ENCODE assay signal across 1 cellular context in the genomic region with DNA sequence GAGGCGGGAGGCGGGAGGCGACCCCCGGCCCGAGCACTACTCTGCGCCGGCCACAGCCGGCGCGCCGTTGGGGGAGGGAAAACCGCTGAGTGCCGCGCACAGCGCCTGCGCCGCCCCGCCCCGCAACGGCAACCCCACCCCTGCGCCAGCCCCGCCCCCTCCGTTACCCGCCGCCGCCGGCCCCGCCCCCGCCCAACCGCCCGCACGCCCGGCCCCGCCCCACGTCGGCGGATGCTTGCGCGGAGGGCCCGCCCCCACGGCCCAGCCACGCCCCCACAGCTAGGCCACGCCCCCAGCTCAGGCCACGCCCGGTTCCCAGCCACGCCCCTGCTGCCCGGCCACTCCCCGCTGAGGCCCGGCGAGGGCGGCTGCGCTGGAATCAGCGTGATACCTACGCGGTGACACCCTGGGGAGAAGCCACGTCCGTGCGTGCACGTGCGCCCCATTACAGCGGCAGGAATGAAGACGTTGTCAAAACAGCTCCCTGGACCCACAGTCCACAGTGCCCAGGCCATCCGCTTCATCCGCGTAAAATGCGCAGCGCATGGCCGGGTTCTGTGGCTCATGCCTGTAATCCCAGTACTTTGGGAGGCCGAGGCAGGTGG.
A peak's percentile ranks its signal among the peaks of the same experiment; 100 is the strongest.
TF ChIP-seq lines count a peak whose summit lies in the region.

A gene (minus strand): TSS at position 91 of the 605 bp plus-strand sequence. CDS start 152 bp downstream, outside the sequence.

TF ChIP-seq in K562, 482 proteins besides CTCF, POLR2A, EP300 and RAD21 (continued from another document and continues in another):
- TF ChIP-seq, protein P1, sequence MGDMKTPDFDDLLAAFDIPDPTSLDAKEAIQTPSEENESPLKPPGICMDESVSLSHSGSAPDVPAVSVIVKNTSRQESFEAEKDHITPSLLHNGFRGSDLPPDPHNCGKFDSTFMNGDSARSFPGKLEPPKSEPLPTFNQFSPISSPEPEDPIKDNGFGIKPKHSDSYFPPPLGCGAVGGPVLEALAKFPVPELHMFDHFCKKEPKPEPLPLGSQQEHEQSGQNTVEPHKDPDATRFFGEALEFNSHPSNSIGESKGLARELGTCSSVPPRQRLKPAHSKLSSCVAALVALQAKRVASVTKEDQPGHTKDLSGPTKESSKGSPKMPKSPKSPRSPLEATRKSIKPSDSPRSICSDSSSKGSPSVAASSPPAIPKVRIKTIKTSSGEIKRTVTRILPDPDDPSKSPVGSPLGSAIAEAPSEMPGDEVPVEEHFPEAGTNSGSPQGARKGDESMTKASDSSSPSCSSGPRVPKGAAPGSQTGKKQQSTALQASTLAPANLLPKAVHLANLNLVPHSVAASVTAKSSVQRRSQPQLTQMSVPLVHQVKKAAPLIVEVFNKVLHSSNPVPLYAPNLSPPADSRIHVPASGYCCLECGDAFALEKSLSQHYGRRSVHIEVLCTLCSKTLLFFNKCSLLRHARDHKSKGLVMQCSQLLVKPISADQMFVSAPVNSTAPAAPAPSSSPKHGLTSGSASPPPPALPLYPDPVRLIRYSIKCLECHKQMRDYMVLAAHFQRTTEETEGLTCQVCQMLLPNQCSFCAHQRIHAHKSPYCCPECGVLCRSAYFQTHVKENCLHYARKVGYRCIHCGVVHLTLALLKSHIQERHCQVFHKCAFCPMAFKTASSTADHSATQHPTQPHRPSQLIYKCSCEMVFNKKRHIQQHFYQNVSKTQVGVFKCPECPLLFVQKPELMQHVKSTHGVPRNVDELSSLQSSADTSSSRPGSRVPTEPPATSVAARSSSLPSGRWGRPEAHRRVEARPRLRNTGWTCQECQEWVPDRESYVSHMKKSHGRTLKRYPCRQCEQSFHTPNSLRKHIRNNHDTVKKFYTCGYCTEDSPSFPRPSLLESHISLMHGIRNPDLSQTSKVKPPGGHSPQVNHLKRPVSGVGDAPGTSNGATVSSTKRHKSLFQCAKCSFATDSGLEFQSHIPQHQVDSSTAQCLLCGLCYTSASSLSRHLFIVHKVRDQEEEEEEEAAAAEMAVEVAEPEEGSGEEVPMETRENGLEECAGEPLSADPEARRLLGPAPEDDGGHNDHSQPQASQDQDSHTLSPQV (IDR thresholded peaks at IDR 0.05): peak; percentile 92
- TF ChIP-seq TEAD4 (IDR thresholded peaks at IDR 0.05; ENCODE audit: low read length) (0 out of 2 replicates have a peak, but pooled peaks have one; percentile 25), TEAD4 (CRISPR knock-in tag; IDR thresholded peaks at IDR 0.05; ENCODE audit: borderline replicate concordance) (no peak), TAF1 (IDR thresholded peaks at IDR 0.05; ENCODE audit: control insufficient read depth, extremely low read depth, insufficient read depth, low read length, severe bottlenecking) (peak; percentile 48), KLF10 (CRISPR knock-in tag; IDR thresholded peaks at IDR 0.05) (no peak), NRF1 (conservative IDR thresholded peaks at IDR 0.05 in 1 of 2, IDR thresholded peaks at IDR 0.05 in 1 of 2) (peak; percentile 89 to 91), ZNF324 (CRISPR knock-in tag; IDR thresholded peaks at IDR 0.05) (no peak), CREBBP (IDR thresholded peaks at IDR 0.05; ENCODE audit: low read depth, low read length) (no peak), U2AF2 (optimal IDR thresholded peaks at IDR 0.05; ENCODE audit: low read depth, low read length) (no peak), IRF2 (CRISPR knock-in tag; IDR thresholded peaks at IDR 0.05) (no peak), IFI16 (CRISPR knock-in tag; IDR thresholded peaks at IDR 0.05) (no peak), ERF (CRISPR knock-in tag; IDR thresholded peaks at IDR 0.05) (peak; percentile 87), ZNF212 (CRISPR knock-in tag; IDR thresholded peaks at IDR 0.05) (no peak), HDGF (IDR thresholded peaks at IDR 0.05) (no peak), SREBF1 (IDR thresholded peaks at IDR 0.05; ENCODE audit: borderline replicate concordance, low read depth, low read length) (no peak), STAG1 (CRISPR knock-in tag; IDR thresholded peaks at IDR 0.05; ENCODE audit: borderline replicate concordance) (no peak), NR2F6 (CRISPR knock-in tag; IDR thresholded peaks at IDR 0.05) (no peak), BCOR (IDR thresholded peaks at IDR 0.05) (peak; percentile 56; the same call in 1 of the 2 replicates), ILF3 (IDR thresholded peaks at IDR 0.05; ENCODE audit: borderline replicate concordance) (no peak), RFX7 (CRISPR knock-in tag; IDR thresholded peaks at IDR 0.05) (no peak), CBX8 (IDR thresholded peaks at IDR 0.05; ENCODE audit: borderline replicate concordance, extremely low read depth, low read depth, low read length, poor library complexity, severe bottlenecking) (no peak), ATF7 (IDR thresholded peaks at IDR 0.05) (peak; percentile 76), MCM5 (IDR thresholded peaks at IDR 0.05; ENCODE audit: low read depth) (no peak), GATAD2B (IDR thresholded peaks at IDR 0.05; ENCODE audit: borderline replicate concordance) (no peak), SREBF2 (CRISPR knock-in tag; IDR thresholded peaks at IDR 0.05) (no peak), RNF2 (IDR thresholded peaks at IDR 0.05) (peak; percentile 88), RAD51 (IDR thresholded peaks at IDR 0.05; ENCODE audit: borderline replicate concordance, low read depth) (0 out of 2 replicates have a peak, but pooled peaks have one; percentile 16), HLTF (IDR thresholded peaks at IDR 0.05) (no peak), ELF1 (tag; IDR thresholded peaks at IDR 0.05) (no peak), RBM22 (IDR thresholded peaks at IDR 0.05; ENCODE audit: low read depth, low read length, poor library complexity, severe bottlenecking) (no peak)
- TF ChIP-seq, protein P2, sequence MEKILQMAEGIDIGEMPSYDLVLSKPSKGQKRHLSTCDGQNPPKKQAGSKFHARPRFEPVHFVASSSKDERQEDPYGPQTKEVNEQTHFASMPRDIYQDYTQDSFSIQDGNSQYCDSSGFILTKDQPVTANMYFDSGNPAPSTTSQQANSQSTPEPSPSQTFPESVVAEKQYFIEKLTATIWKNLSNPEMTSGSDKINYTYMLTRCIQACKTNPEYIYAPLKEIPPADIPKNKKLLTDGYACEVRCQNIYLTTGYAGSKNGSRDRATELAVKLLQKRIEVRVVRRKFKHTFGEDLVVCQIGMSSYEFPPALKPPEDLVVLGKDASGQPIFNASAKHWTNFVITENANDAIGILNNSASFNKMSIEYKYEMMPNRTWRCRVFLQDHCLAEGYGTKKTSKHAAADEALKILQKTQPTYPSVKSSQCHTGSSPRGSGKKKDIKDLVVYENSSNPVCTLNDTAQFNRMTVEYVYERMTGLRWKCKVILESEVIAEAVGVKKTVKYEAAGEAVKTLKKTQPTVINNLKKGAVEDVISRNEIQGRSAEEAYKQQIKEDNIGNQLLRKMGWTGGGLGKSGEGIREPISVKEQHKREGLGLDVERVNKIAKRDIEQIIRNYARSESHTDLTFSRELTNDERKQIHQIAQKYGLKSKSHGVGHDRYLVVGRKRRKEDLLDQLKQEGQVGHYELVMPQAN (IDR thresholded peaks at IDR 0.05; ENCODE audit: borderline replicate concordance): peak; percentile 85; the same call in 1 of the 2 replicates
- TF ChIP-seq, protein P3, sequence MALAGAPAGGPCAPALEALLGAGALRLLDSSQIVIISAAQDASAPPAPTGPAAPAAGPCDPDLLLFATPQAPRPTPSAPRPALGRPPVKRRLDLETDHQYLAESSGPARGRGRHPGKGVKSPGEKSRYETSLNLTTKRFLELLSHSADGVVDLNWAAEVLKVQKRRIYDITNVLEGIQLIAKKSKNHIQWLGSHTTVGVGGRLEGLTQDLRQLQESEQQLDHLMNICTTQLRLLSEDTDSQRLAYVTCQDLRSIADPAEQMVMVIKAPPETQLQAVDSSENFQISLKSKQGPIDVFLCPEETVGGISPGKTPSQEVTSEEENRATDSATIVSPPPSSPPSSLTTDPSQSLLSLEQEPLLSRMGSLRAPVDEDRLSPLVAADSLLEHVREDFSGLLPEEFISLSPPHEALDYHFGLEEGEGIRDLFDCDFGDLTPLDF (CRISPR knock-in tag; IDR thresholded peaks at IDR 0.05): peak; percentile 69; the same call in 1 of the 2 replicates
- TF ChIP-seq, protein P4, sequence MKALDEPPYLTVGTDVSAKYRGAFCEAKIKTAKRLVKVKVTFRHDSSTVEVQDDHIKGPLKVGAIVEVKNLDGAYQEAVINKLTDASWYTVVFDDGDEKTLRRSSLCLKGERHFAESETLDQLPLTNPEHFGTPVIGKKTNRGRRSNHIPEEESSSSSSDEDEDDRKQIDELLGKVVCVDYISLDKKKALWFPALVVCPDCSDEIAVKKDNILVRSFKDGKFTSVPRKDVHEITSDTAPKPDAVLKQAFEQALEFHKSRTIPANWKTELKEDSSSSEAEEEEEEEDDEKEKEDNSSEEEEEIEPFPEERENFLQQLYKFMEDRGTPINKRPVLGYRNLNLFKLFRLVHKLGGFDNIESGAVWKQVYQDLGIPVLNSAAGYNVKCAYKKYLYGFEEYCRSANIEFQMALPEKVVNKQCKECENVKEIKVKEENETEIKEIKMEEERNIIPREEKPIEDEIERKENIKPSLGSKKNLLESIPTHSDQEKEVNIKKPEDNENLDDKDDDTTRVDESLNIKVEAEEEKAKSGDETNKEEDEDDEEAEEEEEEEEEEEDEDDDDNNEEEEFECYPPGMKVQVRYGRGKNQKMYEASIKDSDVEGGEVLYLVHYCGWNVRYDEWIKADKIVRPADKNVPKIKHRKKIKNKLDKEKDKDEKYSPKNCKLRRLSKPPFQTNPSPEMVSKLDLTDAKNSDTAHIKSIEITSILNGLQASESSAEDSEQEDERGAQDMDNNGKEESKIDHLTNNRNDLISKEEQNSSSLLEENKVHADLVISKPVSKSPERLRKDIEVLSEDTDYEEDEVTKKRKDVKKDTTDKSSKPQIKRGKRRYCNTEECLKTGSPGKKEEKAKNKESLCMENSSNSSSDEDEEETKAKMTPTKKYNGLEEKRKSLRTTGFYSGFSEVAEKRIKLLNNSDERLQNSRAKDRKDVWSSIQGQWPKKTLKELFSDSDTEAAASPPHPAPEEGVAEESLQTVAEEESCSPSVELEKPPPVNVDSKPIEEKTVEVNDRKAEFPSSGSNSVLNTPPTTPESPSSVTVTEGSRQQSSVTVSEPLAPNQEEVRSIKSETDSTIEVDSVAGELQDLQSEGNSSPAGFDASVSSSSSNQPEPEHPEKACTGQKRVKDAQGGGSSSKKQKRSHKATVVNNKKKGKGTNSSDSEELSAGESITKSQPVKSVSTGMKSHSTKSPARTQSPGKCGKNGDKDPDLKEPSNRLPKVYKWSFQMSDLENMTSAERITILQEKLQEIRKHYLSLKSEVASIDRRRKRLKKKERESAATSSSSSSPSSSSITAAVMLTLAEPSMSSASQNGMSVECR (CRISPR knock-in tag; IDR thresholded peaks at IDR 0.05): peak; percentile 61; the same call in 1 of the 2 replicates
- TF ChIP-seq, protein P5, sequence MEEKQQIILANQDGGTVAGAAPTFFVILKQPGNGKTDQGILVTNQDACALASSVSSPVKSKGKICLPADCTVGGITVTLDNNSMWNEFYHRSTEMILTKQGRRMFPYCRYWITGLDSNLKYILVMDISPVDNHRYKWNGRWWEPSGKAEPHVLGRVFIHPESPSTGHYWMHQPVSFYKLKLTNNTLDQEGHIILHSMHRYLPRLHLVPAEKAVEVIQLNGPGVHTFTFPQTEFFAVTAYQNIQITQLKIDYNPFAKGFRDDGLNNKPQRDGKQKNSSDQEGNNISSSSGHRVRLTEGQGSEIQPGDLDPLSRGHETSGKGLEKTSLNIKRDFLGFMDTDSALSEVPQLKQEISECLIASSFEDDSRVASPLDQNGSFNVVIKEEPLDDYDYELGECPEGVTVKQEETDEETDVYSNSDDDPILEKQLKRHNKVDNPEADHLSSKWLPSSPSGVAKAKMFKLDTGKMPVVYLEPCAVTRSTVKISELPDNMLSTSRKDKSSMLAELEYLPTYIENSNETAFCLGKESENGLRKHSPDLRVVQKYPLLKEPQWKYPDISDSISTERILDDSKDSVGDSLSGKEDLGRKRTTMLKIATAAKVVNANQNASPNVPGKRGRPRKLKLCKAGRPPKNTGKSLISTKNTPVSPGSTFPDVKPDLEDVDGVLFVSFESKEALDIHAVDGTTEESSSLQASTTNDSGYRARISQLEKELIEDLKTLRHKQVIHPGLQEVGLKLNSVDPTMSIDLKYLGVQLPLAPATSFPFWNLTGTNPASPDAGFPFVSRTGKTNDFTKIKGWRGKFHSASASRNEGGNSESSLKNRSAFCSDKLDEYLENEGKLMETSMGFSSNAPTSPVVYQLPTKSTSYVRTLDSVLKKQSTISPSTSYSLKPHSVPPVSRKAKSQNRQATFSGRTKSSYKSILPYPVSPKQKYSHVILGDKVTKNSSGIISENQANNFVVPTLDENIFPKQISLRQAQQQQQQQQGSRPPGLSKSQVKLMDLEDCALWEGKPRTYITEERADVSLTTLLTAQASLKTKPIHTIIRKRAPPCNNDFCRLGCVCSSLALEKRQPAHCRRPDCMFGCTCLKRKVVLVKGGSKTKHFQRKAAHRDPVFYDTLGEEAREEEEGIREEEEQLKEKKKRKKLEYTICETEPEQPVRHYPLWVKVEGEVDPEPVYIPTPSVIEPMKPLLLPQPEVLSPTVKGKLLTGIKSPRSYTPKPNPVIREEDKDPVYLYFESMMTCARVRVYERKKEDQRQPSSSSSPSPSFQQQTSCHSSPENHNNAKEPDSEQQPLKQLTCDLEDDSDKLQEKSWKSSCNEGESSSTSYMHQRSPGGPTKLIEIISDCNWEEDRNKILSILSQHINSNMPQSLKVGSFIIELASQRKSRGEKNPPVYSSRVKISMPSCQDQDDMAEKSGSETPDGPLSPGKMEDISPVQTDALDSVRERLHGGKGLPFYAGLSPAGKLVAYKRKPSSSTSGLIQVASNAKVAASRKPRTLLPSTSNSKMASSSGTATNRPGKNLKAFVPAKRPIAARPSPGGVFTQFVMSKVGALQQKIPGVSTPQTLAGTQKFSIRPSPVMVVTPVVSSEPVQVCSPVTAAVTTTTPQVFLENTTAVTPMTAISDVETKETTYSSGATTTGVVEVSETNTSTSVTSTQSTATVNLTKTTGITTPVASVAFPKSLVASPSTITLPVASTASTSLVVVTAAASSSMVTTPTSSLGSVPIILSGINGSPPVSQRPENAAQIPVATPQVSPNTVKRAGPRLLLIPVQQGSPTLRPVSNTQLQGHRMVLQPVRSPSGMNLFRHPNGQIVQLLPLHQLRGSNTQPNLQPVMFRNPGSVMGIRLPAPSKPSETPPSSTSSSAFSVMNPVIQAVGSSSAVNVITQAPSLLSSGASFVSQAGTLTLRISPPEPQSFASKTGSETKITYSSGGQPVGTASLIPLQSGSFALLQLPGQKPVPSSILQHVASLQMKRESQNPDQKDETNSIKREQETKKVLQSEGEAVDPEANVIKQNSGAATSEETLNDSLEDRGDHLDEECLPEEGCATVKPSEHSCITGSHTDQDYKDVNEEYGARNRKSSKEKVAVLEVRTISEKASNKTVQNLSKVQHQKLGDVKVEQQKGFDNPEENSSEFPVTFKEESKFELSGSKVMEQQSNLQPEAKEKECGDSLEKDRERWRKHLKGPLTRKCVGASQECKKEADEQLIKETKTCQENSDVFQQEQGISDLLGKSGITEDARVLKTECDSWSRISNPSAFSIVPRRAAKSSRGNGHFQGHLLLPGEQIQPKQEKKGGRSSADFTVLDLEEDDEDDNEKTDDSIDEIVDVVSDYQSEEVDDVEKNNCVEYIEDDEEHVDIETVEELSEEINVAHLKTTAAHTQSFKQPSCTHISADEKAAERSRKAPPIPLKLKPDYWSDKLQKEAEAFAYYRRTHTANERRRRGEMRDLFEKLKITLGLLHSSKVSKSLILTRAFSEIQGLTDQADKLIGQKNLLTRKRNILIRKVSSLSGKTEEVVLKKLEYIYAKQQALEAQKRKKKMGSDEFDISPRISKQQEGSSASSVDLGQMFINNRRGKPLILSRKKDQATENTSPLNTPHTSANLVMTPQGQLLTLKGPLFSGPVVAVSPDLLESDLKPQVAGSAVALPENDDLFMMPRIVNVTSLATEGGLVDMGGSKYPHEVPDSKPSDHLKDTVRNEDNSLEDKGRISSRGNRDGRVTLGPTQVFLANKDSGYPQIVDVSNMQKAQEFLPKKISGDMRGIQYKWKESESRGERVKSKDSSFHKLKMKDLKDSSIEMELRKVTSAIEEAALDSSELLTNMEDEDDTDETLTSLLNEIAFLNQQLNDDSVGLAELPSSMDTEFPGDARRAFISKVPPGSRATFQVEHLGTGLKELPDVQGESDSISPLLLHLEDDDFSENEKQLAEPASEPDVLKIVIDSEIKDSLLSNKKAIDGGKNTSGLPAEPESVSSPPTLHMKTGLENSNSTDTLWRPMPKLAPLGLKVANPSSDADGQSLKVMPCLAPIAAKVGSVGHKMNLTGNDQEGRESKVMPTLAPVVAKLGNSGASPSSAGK (IDR thresholded peaks at IDR 0.05): peak; percentile 99
